ENCODE assay signal across 1 cellular context in genomic region chr7:45978010-45978681, GRCh38.
A peak's percentile ranks its signal among the peaks of the same experiment; 100 is the strongest.
TF ChIP-seq lines count a peak whose summit lies in the region.

No MANE protein-coding gene starts in this region.

TF ChIP-seq in GM12878, 131 proteins besides CTCF, POLR2A, EP300 and RAD21 (continued from another document):
- TF ChIP-seq BCLAF1 (IDR thresholded peaks at IDR 0.05) = no peak
- no peak for TF ChIP-seq ZNF592 (IDR thresholded peaks at IDR 0.05)
- TF ChIP-seq WRNIP1 (IDR thresholded peaks at IDR 0.05; ENCODE audit: borderline replicate concordance, low read depth, low read length) = no peak
- no peak for TF ChIP-seq TARDBP (IDR thresholded peaks at IDR 0.05; ENCODE audit: borderline replicate concordance)
- TF ChIP-seq EED (IDR thresholded peaks at IDR 0.05; ENCODE audit: low read depth) = no peak
- TF ChIP-seq ELK1 (IDR thresholded peaks at IDR 0.05; ENCODE audit: low read depth, low read length) = no peak
- no peak for TF ChIP-seq ATF2 (IDR thresholded peaks at IDR 0.05; ENCODE audit: low read length)
- no peak for TF ChIP-seq SRF (IDR thresholded peaks at IDR 0.05; ENCODE audit: low read depth in 2 of 2, low read length in 2 of 2)
- no peak for TF ChIP-seq ETV6 (conservative IDR thresholded peaks at IDR 0.05 in 1 of 2, IDR thresholded peaks at IDR 0.05 in 1 of 2; ENCODE audit: borderline replicate concordance in 1 of 2, low read depth in 1 of 2)
- no peak for TF ChIP-seq MEF2B (IDR thresholded peaks at IDR 0.05; ENCODE audit: partially characterized antibody, poor library complexity, severe bottlenecking)
- TF ChIP-seq ASH2L (IDR thresholded peaks at IDR 0.05; ENCODE audit: borderline replicate concordance, low read depth) = no peak
- TF ChIP-seq IRF4 (IDR thresholded peaks at IDR 0.05; ENCODE audit: low read depth, low read length) = no peak
- TF ChIP-seq IKZF2 (IDR thresholded peaks at IDR 0.05) = peak; percentile 41 to 69; a peak in 2 of 4 replicates
- TF ChIP-seq NRF1 (conservative IDR thresholded peaks at IDR 0.05; ENCODE audit: low read depth, low read length) = no peak
- no peak for TF ChIP-seq SREBF2 (IDR thresholded peaks at IDR 0.05; ENCODE audit: low read length)
- no peak for TF ChIP-seq GABPA (IDR thresholded peaks at IDR 0.05; ENCODE audit: low read depth)
- peak; percentile 32; the same call in 1 of the 2 replicates for TF ChIP-seq MXI1 (IDR thresholded peaks at IDR 0.05; ENCODE audit: low read depth, low read length)
- peak; percentile 61 for TF ChIP-seq IKZF1 (conservative IDR thresholded peaks at IDR 0.05)
- peak in 1 of 2 experiments; percentile 35; a peak in 1 of 4 replicates for TF ChIP-seq BHLHE40 (IDR thresholded peaks at IDR 0.05; ENCODE audit: borderline replicate concordance in 1 of 2, low read depth in 2 of 2, low read length in 1 of 2)
- TF ChIP-seq TBL1XR1 (IDR thresholded peaks at IDR 0.05; ENCODE audit: low read depth, low read length) = no peak
- TF ChIP-seq RFX5 (IDR thresholded peaks at IDR 0.05; ENCODE audit: low read depth, low read length) = no peak
- TF ChIP-seq CHD4 (IDR thresholded peaks at IDR 0.05) = no peak
- TF ChIP-seq BACH1 (IDR thresholded peaks at IDR 0.05; ENCODE audit: borderline replicate concordance) = peak; percentile 82; the same call in 1 of the 2 replicates
- TF ChIP-seq SUPT20H (IDR thresholded peaks at IDR 0.05; ENCODE audit: borderline replicate concordance, control insufficient read depth, low read depth, low read length) = no peak
- TF ChIP-seq ZBTB33 (IDR thresholded peaks at IDR 0.05) = no peak
- TF ChIP-seq FOXM1 (IDR thresholded peaks at IDR 0.05; ENCODE audit: low read depth, low read length) = no peak
- TF ChIP-seq PAX8 (IDR thresholded peaks at IDR 0.05) = no peak
- no peak for TF ChIP-seq ZNF687 (IDR thresholded peaks at IDR 0.05)
- no peak for TF ChIP-seq POLR2AphosphoS5 (IDR thresholded peaks at IDR 0.05; ENCODE audit: low read length)
- TF ChIP-seq POU2F2 (IDR thresholded peaks at IDR 0.05; ENCODE audit: borderline replicate concordance, low read depth, low read length) = no peak
- TF ChIP-seq NFYA (IDR thresholded peaks at IDR 0.05; ENCODE audit: borderline replicate concordance, low read depth, low read length) = no peak
